15 cellular contexts compared by ENCODE assay signal in the genomic region with DNA sequence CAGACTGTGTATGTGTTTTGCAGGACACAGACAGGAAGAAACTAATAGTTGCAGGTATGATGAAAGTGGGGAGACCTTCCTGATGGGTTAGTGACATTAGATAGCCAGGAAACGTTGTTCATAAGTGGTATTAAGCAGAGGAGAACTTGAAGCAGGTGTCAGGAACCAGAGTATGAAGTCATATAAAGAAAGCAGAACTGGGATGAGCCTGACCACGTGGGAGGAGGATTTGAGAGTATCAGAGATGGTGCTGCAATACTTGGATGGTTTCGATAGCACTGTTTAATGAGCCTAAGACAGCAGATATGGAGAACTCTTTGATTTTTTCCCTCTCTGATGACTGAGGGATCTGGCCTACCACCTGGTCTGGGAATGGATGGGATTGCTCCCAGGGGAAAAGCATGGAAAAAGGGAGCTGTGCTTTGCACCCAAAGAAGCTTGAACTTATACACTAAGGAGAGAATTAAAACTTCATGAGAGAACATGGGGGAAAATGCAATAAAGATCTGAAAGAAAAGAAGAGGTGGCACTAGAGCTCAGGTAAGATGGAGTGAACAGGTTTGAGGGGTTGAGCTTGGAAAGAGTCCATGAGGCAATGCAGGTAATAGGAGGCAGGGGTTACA.
DNase-seq lines count a peak whose midpoint lies in the region; ATAC-seq and TF ChIP-seq lines count a peak whose summit lies in the region.
"Had no signal": no experiment of that assay in that cellular context is flagged by ENCODE, and none has a peak within 500 bp of the region (broad histone marks: within the 10 kb centered on the region; RNA-seq: fewer than 3 reads in every experiment).

No MANE protein-coding gene starts in this region.

- peaks cover 23% of the 10 kb centered on the region; the same call in 1 of the 2 replicates for H3K27me3 ChIP-seq in PC-9 (ENCODE audit: insufficient read depth, low read depth)
- H3K27me3 ChIP-seq: adrenal gland had no signal

- H3K4me1 ChIP-seq in PC-9 (replicated peaks; ENCODE audit: insufficient read depth) = no peaks in the 10 kb centered on the region
- H3K4me1 ChIP-seq: adrenal gland had no signal

- H3K36me3 ChIP-seq in PC-9 (ENCODE audit: low read depth) = no peaks in the 10 kb centered on the region
- H3K36me3 ChIP-seq: adrenal gland had no signal

- H3K9me3 ChIP-seq in PC-9 (ENCODE audit: insufficient read depth, low read depth) = no peaks in the 10 kb centered on the region
- H3K9me3 ChIP-seq: adrenal gland had no signal

- no peaks in the 10 kb centered on the region for H3F3A ChIP-seq in PC-9 (ENCODE audit: insufficient read depth, low read depth)

- no peaks in the 10 kb centered on the region for H3K79me2 ChIP-seq in PC-9 (ENCODE audit: low read depth)

- peak; percentile 50 for ATAC-seq in GM19351 (IDR thresholded peaks at IDR 0.05; ENCODE audit: unreplicated experiment)
- ATAC-seq in HG02870 (IDR thresholded peaks at IDR 0.05; ENCODE audit: unreplicated experiment) = peak; percentile 50

- H3K4me3 Mint-ChIP-seq in mesothelial cell of epicardium = no peak overlapping the region

- CTCF ChIA-PET in PC-9 (lab: Charles Lee) = no interaction called here

- H3K4me1 Mint-ChIP-seq in mesothelial cell of epicardium = no peaks in the 10 kb centered on the region

- peak; percentile 81 for DNase-seq in GM12865 (ENCODE audit: low read depth)
- peak; percentile 8 to 20 for DNase-seq in Kasumi-1 (lab: John Stamatoyannopoulos, UW)
- no peak for DNase-seq in PC-9
- DNase-seq in mesothelial cell of epicardium (ENCODE audit: low spot score in 2 of 2, unreplicated experiment in 2 of 2) = no peak
- DNase-seq in HuH-7.5 (ENCODE audit: low spot score) = no peak
- DNase-seq in ureter (ENCODE audit: low spot score) = no peak
- DNase-seq: adrenal gland, GM23248, NCI-H1092, SHP77 treated with DMSO at 0.1 percent for 48 hours, trophoblast cell had no signal

- H3K4me3 ChIP-seq in GM12865 (ENCODE audit: low read depth, low read length) = peak overlapping the region; percentile 42
- H3K4me3 ChIP-seq in PC-9 = no peak overlapping the region
- H3K4me3 ChIP-seq: adrenal gland, coronary artery, GM23248 had no signal

- H3K27me3 Mint-ChIP-seq in mesothelial cell of epicardium (ENCODE audit: low read depth) = peaks cover 10% of the 10 kb centered on the region

- TF ChIP-seq CTCF in GM12865 (IDR thresholded peaks at IDR 0.05; ENCODE audit: insufficient read depth, low read depth, low read length, missing control alignments) = no peak
- TF ChIP-seq CTCF in PC-9 (conservative IDR thresholded peaks at IDR 0.05) = no peak
- no peak for TF ChIP-seq CTCF in mesothelial cell of epicardium (IDR thresholded peaks at IDR 0.05; ENCODE audit: unreplicated experiment)

- no peak overlapping the region for H2AFZ ChIP-seq in PC-9
- H2AFZ ChIP-seq: GM23248 had no signal

- no peaks in the 10 kb centered on the region for H4K20me1 ChIP-seq in PC-9 (ENCODE audit: insufficient read depth)

- no peak overlapping the region for H3K27ac Mint-ChIP-seq in mesothelial cell of epicardium

- H3K4me2 ChIP-seq in PC-9 = no peak overlapping the region

- H3K27ac ChIP-seq in PC-9 = no peak overlapping the region
- H3K27ac ChIP-seq: adrenal gland, coronary artery, GM23248, HL-60 had no signal

- H3K9me3 Mint-ChIP-seq in mesothelial cell of epicardium = no peaks in the 10 kb centered on the region

- intact Hi-C loops in PC-9 (cut with micrococcal nuclease; ENCODE audit: unreplicated experiment) = no loop called here

- H3K9me2 ChIP-seq in PC-9 (ENCODE audit: insufficient read depth) = no peaks in the 10 kb centered on the region

- H3K36me3 Mint-ChIP-seq in mesothelial cell of epicardium = no peaks in the 10 kb centered on the region

- BruUV-seq in PC-9 (replicated peaks; lab: Mats Ljungman, UMichigan) = no TSS peak

- POLR2A ChIA-PET in PC-9 (lab: Charles Lee; ENCODE audit: unreplicated experiment) = no interaction called here

Comparison
In these comparisons a context has a peak if more than half of its experiments do, and no peak if none do; other contexts are left out.
1. DNase-seq: peak in GM12865 (single experiment) and Kasumi-1 (2 of 2); none in PC-9 (0 of 2), mesothelial cell of epicardium (0 of 2), HuH-7.5 (single experiment) and ureter (single experiment).